In the genomic region with DNA sequence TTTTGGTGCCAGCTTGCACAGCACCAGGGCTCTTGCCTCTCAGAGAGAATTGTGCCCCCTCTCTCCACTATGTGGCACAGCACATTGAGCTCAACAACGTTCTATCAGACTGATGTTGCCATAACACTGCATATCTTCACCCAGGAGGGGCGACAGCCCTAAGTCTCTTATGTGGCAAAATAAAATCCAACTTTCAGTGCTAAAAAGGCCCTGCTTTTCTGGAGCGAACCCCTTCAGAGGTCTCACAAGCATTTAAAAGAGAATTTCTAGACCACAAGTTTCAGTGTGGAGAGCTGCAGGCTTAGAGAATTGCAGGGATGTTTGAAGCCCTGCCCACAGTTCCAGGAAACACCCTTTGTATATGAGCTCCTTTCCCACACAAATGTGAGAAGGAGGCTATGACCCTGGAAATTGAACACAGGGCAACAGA, we compare ENCODE assay signal across 1 cellular context.
TF ChIP-seq lines count a peak whose summit lies in the region.

No MANE protein-coding gene starts in this region.

TF ChIP-seq in IMR-90, 13 proteins besides CTCF, POLR2A, EP300 and RAD21 (continued from another document):
- TF ChIP-seq MAZ (IDR thresholded peaks at IDR 0.05; ENCODE audit: borderline replicate concordance, low read depth, low read length) = no peak
- TF ChIP-seq, protein P1, sequence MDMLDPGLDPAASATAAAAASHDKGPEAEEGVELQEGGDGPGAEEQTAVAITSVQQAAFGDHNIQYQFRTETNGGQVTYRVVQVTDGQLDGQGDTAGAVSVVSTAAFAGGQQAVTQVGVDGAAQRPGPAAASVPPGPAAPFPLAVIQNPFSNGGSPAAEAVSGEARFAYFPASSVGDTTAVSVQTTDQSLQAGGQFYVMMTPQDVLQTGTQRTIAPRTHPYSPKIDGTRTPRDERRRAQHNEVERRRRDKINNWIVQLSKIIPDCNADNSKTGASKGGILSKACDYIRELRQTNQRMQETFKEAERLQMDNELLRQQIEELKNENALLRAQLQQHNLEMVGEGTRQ (IDR thresholded peaks at IDR 0.05; ENCODE audit: low read depth, low read length) = no peak
- no peak for TF ChIP-seq RCOR1 (IDR thresholded peaks at IDR 0.05; ENCODE audit: insufficient replicate concordance, low read length)
- no peak for TF ChIP-seq CHD1 (IDR thresholded peaks at IDR 0.05; ENCODE audit: low read depth, low read length)
- TF ChIP-seq SMC3 (IDR thresholded peaks at IDR 0.05; ENCODE audit: low read depth, low read length) = no peak
